8 cellular contexts compared by ENCODE assay signal in genomic region chr4:123444298-123444731, GRCh38. TPM values are rescaled to one million over a fixed set of nuclear protein-coding genes. Genes with fewer than 3 reads are reported as not detected.
A peak's percentile ranks its signal among the peaks of the same experiment; 100 is the strongest.
DNase-seq lines count a peak whose midpoint lies in the region; ATAC-seq and FAIRE-seq lines count a peak whose summit lies in the region.

No MANE protein-coding gene starts in this region.

- intact Hi-C loops in activated CD4-positive, alpha-beta T cell treated with anti-CD3 and anti-CD28 coated beads for 36 hours (cut with DNase I, micrococcal nuclease) = loop anchor here (2.0 kb wide), 2 partner anchors 44 to 46 kb away; no protein-coding TSS in a partner anchor

- no peak for FAIRE-seq in HTR-8/SVneo (lab: Jason Lieb, UNC)

- H3K9me3 Mint-ChIP-seq in activated CD4-positive, alpha-beta T cell treated with anti-CD3 and anti-CD28 coated beads for 36 hours (ENCODE audit: low read depth) = no peaks in the 10 kb centered on the region
- peaks cover 2% of the 10 kb centered on the region for H3K9me3 Mint-ChIP-seq in activated naive CD8-positive, alpha-beta T cell treated with anti-CD3 and anti-CD28 coated beads, Interleukin-2, amount 50 U/mL, for 24 hours
- peaks cover 3% of the 10 kb centered on the region for H3K9me3 Mint-ChIP-seq in stimulated activated naive CD8-positive, alpha-beta T cell treated with anti-CD3 and anti-CD28 coated beads, Interleukin-15, Interleukin-2, amounts not matched to agents 100 ng/mL and 50 ng/mL, for 24 hours

- H3K4me3 Mint-ChIP-seq in activated CD4-positive, alpha-beta T cell treated with anti-CD3 and anti-CD28 coated beads for 36 hours = peak overlapping the region; percentile 47
- H3K4me3 Mint-ChIP-seq in activated naive CD8-positive, alpha-beta T cell treated with anti-CD3 and anti-CD28 coated beads, Interleukin-2, amount 50 U/mL, for 24 hours = peak overlapping the region; percentile 65
- H3K4me3 Mint-ChIP-seq in stimulated activated naive CD8-positive, alpha-beta T cell treated with anti-CD3 and anti-CD28 coated beads, Interleukin-15, Interleukin-2, amounts not matched to agents 100 ng/mL and 50 ng/mL, for 24 hours = peak overlapping the region; percentile 72

- H3K36me3 Mint-ChIP-seq in activated CD4-positive, alpha-beta T cell treated with anti-CD3 and anti-CD28 coated beads for 36 hours (ENCODE audit: low read depth) = no peaks in the 10 kb centered on the region
- peaks cover 1% of the 10 kb centered on the region for H3K36me3 Mint-ChIP-seq in activated naive CD8-positive, alpha-beta T cell treated with anti-CD3 and anti-CD28 coated beads, Interleukin-2, amount 50 U/mL, for 24 hours (ENCODE audit: low read depth)
- H3K36me3 Mint-ChIP-seq in stimulated activated naive CD8-positive, alpha-beta T cell treated with anti-CD3 and anti-CD28 coated beads, Interleukin-15, Interleukin-2, amounts not matched to agents 100 ng/mL and 50 ng/mL, for 24 hours (ENCODE audit: low read depth) = no peaks in the 10 kb centered on the region

- peak overlapping the region; percentile 76 for H3K27ac Mint-ChIP-seq in activated CD4-positive, alpha-beta T cell treated with anti-CD3 and anti-CD28 coated beads for 36 hours
- H3K27ac Mint-ChIP-seq in activated naive CD8-positive, alpha-beta T cell treated with anti-CD3 and anti-CD28 coated beads, Interleukin-2, amount 50 U/mL, for 24 hours = peak overlapping the region; percentile 92
- H3K27ac Mint-ChIP-seq in stimulated activated naive CD8-positive, alpha-beta T cell treated with anti-CD3 and anti-CD28 coated beads, Interleukin-15, Interleukin-2, amounts not matched to agents 100 ng/mL and 50 ng/mL, for 24 hours = peak overlapping the region; percentile 93

- POLR2A ChIA-PET in activated CD4-positive, alpha-beta T cell treated with anti-CD3 and anti-CD28 coated beads for 36 hours (lab: Charles Lee) = interaction anchor here (0.6 to 1.2 kb wide), 2 partner anchors 45 to 50 kb away, joined by 3 to 4 read pairs; no protein-coding TSS in a partner anchor

- no peaks in the 10 kb centered on the region for H3K27me3 Mint-ChIP-seq in activated CD4-positive, alpha-beta T cell treated with anti-CD3 and anti-CD28 coated beads for 36 hours
- no peaks in the 10 kb centered on the region for H3K27me3 Mint-ChIP-seq in activated naive CD8-positive, alpha-beta T cell treated with anti-CD3 and anti-CD28 coated beads, Interleukin-2, amount 50 U/mL, for 24 hours
- H3K27me3 Mint-ChIP-seq in stimulated activated naive CD8-positive, alpha-beta T cell treated with anti-CD3 and anti-CD28 coated beads, Interleukin-15, Interleukin-2, amounts not matched to agents 100 ng/mL and 50 ng/mL, for 24 hours = no peaks in the 10 kb centered on the region

- peak; percentile 77 for ATAC-seq in activated CD4-positive, alpha-beta T cell treated with anti-CD3 and anti-CD28 coated beads for 36 hours
- peak; percentile 86 for ATAC-seq in HG02798 (IDR thresholded peaks at IDR 0.05; ENCODE audit: poor library complexity, unreplicated experiment)
- ATAC-seq in activated naive CD8-positive, alpha-beta T cell treated with anti-CD3 and anti-CD28 coated beads, Interleukin-2, amount 50 U/mL, for 24 hours = peak; percentile 90

- CTCF ChIA-PET in activated CD4-positive, alpha-beta T cell treated with anti-CD3 and anti-CD28 coated beads for 36 hours (lab: Charles Lee) = interaction anchor here (1.0 kb wide), 1 partner anchor 34 kb away, joined by 3 read pairs; no protein-coding TSS in a partner anchor

- DNase-seq in activated CD4-positive, alpha-beta T cell treated with anti-CD3 and anti-CD28 coated beads for 36 hours = peak; percentile 66
- no peak for DNase-seq in activated CD4-positive, alpha-beta T cell treated with anti-CD3 and anti-CD28 coated beads for 1 hour
- DNase-seq in NCI-H524 (lab: John Stamatoyannopoulos, UW) = peak; percentile 38 to 65
- DNase-seq in activated naive CD8-positive, alpha-beta T cell treated with anti-CD3 and anti-CD28 coated beads, Interleukin-2, amount 50 U/mL, for 24 hours = peak; percentile 66
- DNase-seq in kidney glomerular epithelial cell (lab: John Stamatoyannopoulos, UW) = peak; percentile 31
- DNase-seq in HTR-8/SVneo (ENCODE audit: insufficient read length, low spot score) = no peak

- H3K4me1 Mint-ChIP-seq in activated CD4-positive, alpha-beta T cell treated with anti-CD3 and anti-CD28 coated beads for 36 hours = peaks cover 19% of the 10 kb centered on the region
- H3K4me1 Mint-ChIP-seq in activated naive CD8-positive, alpha-beta T cell treated with anti-CD3 and anti-CD28 coated beads, Interleukin-2, amount 50 U/mL, for 24 hours = peaks cover 52% of the 10 kb centered on the region
- peaks cover 53% of the 10 kb centered on the region for H3K4me1 Mint-ChIP-seq in stimulated activated naive CD8-positive, alpha-beta T cell treated with anti-CD3 and anti-CD28 coated beads, Interleukin-15, Interleukin-2, amounts not matched to agents 100 ng/mL and 50 ng/mL, for 24 hours (ENCODE audit: low read depth)

RNA-seq across cellular contexts. Expression of gene SPRY1, which starts 47.7 kb away (rescaled TPM):
- total RNA-seq in activated CD4-positive, alpha-beta T cell treated with anti-CD3 and anti-CD28 coated beads for 36 hours = 10 to 100 TPM; 51.2 to 52.0 TPM

Comparison
In these comparisons a context has a peak if more than half of its experiments do, and no peak if none do; other contexts are left out.
1. DNase-seq: peak in activated CD4-positive, alpha-beta T cell treated with anti-CD3 and anti-CD28 coated beads for 36 hours (single experiment), NCI-H524 (2 of 2), activated naive CD8-positive, alpha-beta T cell treated with anti-CD3 and anti-CD28 coated beads, Interleukin-2, amount 50 U/mL, for 24 hours (single experiment) and kidney glomerular epithelial cell (single experiment); none in activated CD4-positive, alpha-beta T cell treated with anti-CD3 and anti-CD28 coated beads for 1 hour (single experiment) and HTR-8/SVneo (single experiment).
2. Peak in every context shown above with its lines, with median percentiles within 50 percentile points of each other: ATAC-seq, H3K27ac Mint-ChIP-seq and H3K4me3 Mint-ChIP-seq.